1 cellular context compared by ENCODE assay signal in genomic region chr1:178739285-178740045, GRCh38.
TF ChIP-seq lines count a peak whose summit lies in the region.

No MANE protein-coding gene starts in this region.

TF ChIP-seq in WTC11, 78 proteins besides CTCF, POLR2A, EP300 and RAD21 (continued from another document):
- no peak for TF ChIP-seq ATF6 (CRISPR knock-in tag; IDR thresholded peaks at IDR 0.05)
- no peak for TF ChIP-seq ZNF219 (CRISPR knock-in tag; IDR thresholded peaks at IDR 0.05; ENCODE audit: borderline replicate concordance)
- no peak for TF ChIP-seq ZNF416 (CRISPR knock-in tag; IDR thresholded peaks at IDR 0.05)
